8 cellular contexts compared by ENCODE assay signal in genomic region chr1:9589144-9589718, GRCh38. TPM values are rescaled to one million over a fixed set of nuclear protein-coding genes. Genes with fewer than 3 reads are reported as not detected.
DNase-seq lines count a peak whose midpoint lies in the region; ATAC-seq and TF ChIP-seq lines count a peak whose summit lies in the region.

No MANE protein-coding gene starts in this region.

- peak; percentile 5 for ATAC-seq in GM19467 (IDR thresholded peaks at IDR 0.05; ENCODE audit: unreplicated experiment)
- peak; percentile 35 to 37 for ATAC-seq in naive thymus-derived CD8-positive, alpha-beta T cell

- H3K4me1 ChIP-seq in BE2C (peaks cover 29% of the 10 kb centered on the region), transverse colon (peaks cover 8 to 29% (median 25%) of the 10 kb centered on the region in 4 donors)

- H3K27me3 ChIP-seq in BE2C, result no peaks in the 10 kb centered on the region
- no peaks in the 10 kb centered on the region for H3K27me3 ChIP-seq in transverse colon

- DNase-seq in BE2C, result no peak
- peak; percentile 29 for DNase-seq in HuH-7 (ENCODE audit: low spot score)
- DNase-seq in activated CD4-positive, alpha-beta memory T cell treated with anti-CD3 and anti-CD28 coated beads for 36 hours, result peak; percentile 62
- DNase-seq in epithelial cell of proximal tubule (ENCODE audit: low read depth), result no peak
- peak in 8 of 10 donors; percentile 12 to 51 (median 38) for DNase-seq in naive thymus-derived CD8-positive, alpha-beta T cell
- DNase-seq in transverse colon, result peak; percentile 46
- no peak for DNase-seq in Kasumi-1 (lab: John Stamatoyannopoulos, UW)

- CTCF ChIA-PET in activated CD4-positive, alpha-beta memory T cell treated with anti-CD3 and anti-CD28 coated beads for 36 hours (lab: Charles Lee), result interaction anchor here (0.9 to 1.2 kb wide), 3 partner anchors 21 to 38 kb away, joined by 3 to 8 read pairs (median 3); no protein-coding TSS in a partner anchor

- H3K27me3 Mint-ChIP-seq in activated CD4-positive, alpha-beta memory T cell treated with anti-CD3 and anti-CD28 coated beads for 36 hours, result no peaks in the 10 kb centered on the region
- H3K27me3 Mint-ChIP-seq in naive thymus-derived CD8-positive, alpha-beta T cell, result no peaks in the 10 kb centered on the region

- no peak for TF ChIP-seq EP300 in transverse colon (IDR thresholded peaks at IDR 0.05; ENCODE audit: low read depth)

- H3K9me3 ChIP-seq in BE2C (no peaks in the 10 kb centered on the region), transverse colon (no peaks in the 10 kb centered on the region)

- H3K4me3 ChIP-seq in BE2C (ENCODE audit: low read depth, low read length), result peak overlapping the region; percentile 67
- peak overlapping the region; percentile 65 for H3K4me3 ChIP-seq in epithelial cell of proximal tubule (ENCODE audit: low read depth, low read length)
- peak overlapping the region; percentile 64 to 88 (median 80) for H3K4me3 ChIP-seq in transverse colon

- POLR2A ChIA-PET in activated CD4-positive, alpha-beta memory T cell treated with anti-CD3 and anti-CD28 coated beads for 36 hours (lab: Charles Lee), result interaction anchor here (0.6 to 1.7 kb wide), 4 partner anchors 37 to 1390 kb away, joined by 3 to 4 read pairs (median 3); no protein-coding TSS in a partner anchor
- POLR2A ChIA-PET in naive thymus-derived CD8-positive, alpha-beta T cell (lab: Charles Lee), result interaction anchor here (0.7 to 1.0 kb wide), 2 partner anchors 62 to 132 kb away, joined by 3 to 4 read pairs; partner anchors contain the start of gene PIK3CD

- in situ Hi-C loops in transverse colon (cut with MboI; ENCODE audit: low pct_ligation_motif_present in 1 of 4, low pct_unique_long_range_greater_than_20kb in 1 of 4, low sequenced_read_pairs in 3 of 4), result no loop called here

- peak overlapping the region; percentile 35 for H3K27ac Mint-ChIP-seq in activated CD4-positive, alpha-beta memory T cell treated with anti-CD3 and anti-CD28 coated beads for 36 hours
- peak overlapping the region in 8 of 10 donors; percentile 19 to 94 (median 78) for H3K27ac Mint-ChIP-seq in naive thymus-derived CD8-positive, alpha-beta T cell

- TF ChIP-seq POLR2A in transverse colon (IDR thresholded peaks at IDR 0.05), result peak; percentile 9

- H3K4me1 Mint-ChIP-seq in activated CD4-positive, alpha-beta memory T cell treated with anti-CD3 and anti-CD28 coated beads for 36 hours (ENCODE audit: low read depth), result peaks cover 32% of the 10 kb centered on the region
- peaks cover 13 to 33% (median 26%) of the 10 kb centered on the region in 4 donors for H3K4me1 Mint-ChIP-seq in naive thymus-derived CD8-positive, alpha-beta T cell

- TF ChIP-seq CTCF in BE2C (IDR thresholded peaks at IDR 0.05; ENCODE audit: low read depth, low read length) (no peak), epithelial cell of proximal tubule (conservative IDR thresholded peaks at IDR 0.05; ENCODE audit: low read depth, low read length) (no peak), transverse colon (IDR thresholded peaks at IDR 0.05) (no peak)

- peak overlapping the region; percentile 82 for H3K4me3 Mint-ChIP-seq in activated CD4-positive, alpha-beta memory T cell treated with anti-CD3 and anti-CD28 coated beads for 36 hours
- H3K4me3 Mint-ChIP-seq in naive thymus-derived CD8-positive, alpha-beta T cell, result peak overlapping the region; percentile 72 to 93 (median 81)

- 0% methylated on average over 23 of the region's 63 CpGs; no CpG with 5 or more reads in 1 of the 2 donors for WGBS in transverse colon (ENCODE audit: low coverage in 1 of 2), 2 donors

- H3K9me3 Mint-ChIP-seq in activated CD4-positive, alpha-beta memory T cell treated with anti-CD3 and anti-CD28 coated beads for 36 hours, result no peaks in the 10 kb centered on the region
- no peaks in the 10 kb centered on the region for H3K9me3 Mint-ChIP-seq in naive thymus-derived CD8-positive, alpha-beta T cell

- H3K36me3 ChIP-seq in BE2C, result peaks cover 3% of the 10 kb centered on the region; the same call in 1 of the 2 replicates
- no peaks in the 10 kb centered on the region for H3K36me3 ChIP-seq in transverse colon

- H3K36me3 Mint-ChIP-seq in activated CD4-positive, alpha-beta memory T cell treated with anti-CD3 and anti-CD28 coated beads for 36 hours, result no peaks in the 10 kb centered on the region
- H3K36me3 Mint-ChIP-seq in naive thymus-derived CD8-positive, alpha-beta T cell, result no peaks in the 10 kb centered on the region

- intact Hi-C loops in activated CD4-positive, alpha-beta memory T cell treated with anti-CD3 and anti-CD28 coated beads for 36 hours (cut with micrococcal nuclease), result loop anchor here (1.0 to 5.0 kb wide), 4 partner anchors 50 to 443 kb away; partner anchors contain the start of genes SLC25A33, SPSB1 and UBE4B
- intact Hi-C loops in transverse colon (cut with DNase I; ENCODE audit: low total_unique reads), result no loop called here

- peak overlapping the region; percentile 74 to 86 (median 82) for H3K27ac ChIP-seq in transverse colon

RNA-seq across cellular contexts. Expression of gene TMEM201, which starts 0.5 kb away (rescaled TPM):
- polyA plus RNA-seq in BE2C (2012; ENCODE audit: insufficient read depth, insufficient read length, low read depth), result 86.2 TPM
- total RNA-seq in activated CD4-positive, alpha-beta memory T cell treated with anti-CD3 and anti-CD28 coated beads for 36 hours, result 10 to 100 TPM; 12.2 to 14.0 TPM
- 8.9 and 20.0 TPM in 2 replicates for total RNA-seq in epithelial cell of proximal tubule
- 1 to 10 TPM; 8.8 to 9.2 TPM for total RNA-seq in naive thymus-derived CD8-positive, alpha-beta T cell
- 1 to 10 TPM in 2 of 3 donors, under 1 TPM in 1; 0.73 to 2.2 (median 1.1) TPM for polyA plus RNA-seq in naive thymus-derived CD8-positive, alpha-beta T cell
- 10 to 100 TPM in 1 of 4 donors, 1 to 10 TPM in 3; 2.6 to 19.7 (median 6.0) TPM for total RNA-seq in transverse colon

RNA-seq across cellular contexts. Expression of gene SLC25A33, which starts 50.0 kb away (rescaled TPM):
- 10.7 TPM for polyA plus RNA-seq in BE2C (2012; ENCODE audit: insufficient read depth, insufficient read length, low read depth)
- 1 to 10 TPM; 5.4 to 6.1 TPM for total RNA-seq in activated CD4-positive, alpha-beta memory T cell treated with anti-CD3 and anti-CD28 coated beads for 36 hours
- total RNA-seq in epithelial cell of proximal tubule (6.2 and 16.8 TPM in 2 replicates), transverse colon (10 to 100 TPM in 1 of 4 donors, 1 to 10 TPM in 3; 4.9 to 12.5 (median 6.6) TPM)
- total RNA-seq in naive thymus-derived CD8-positive, alpha-beta T cell, result 1 to 10 TPM; 3.2 to 4.3 TPM
- polyA plus RNA-seq in naive thymus-derived CD8-positive, alpha-beta T cell, result 10 to 100 TPM in 1 of 3 donors, 1 to 10 TPM in 2; 8.2 to 10.5 (median 9.2) TPM

Comparison
In these comparisons a context has a peak if more than half of its experiments do, and no peak if none do; other contexts are left out.
1. DNase-seq: peak in HuH-7 (single experiment), activated CD4-positive, alpha-beta memory T cell treated with anti-CD3 and anti-CD28 coated beads for 36 hours (single experiment), naive thymus-derived CD8-positive, alpha-beta T cell (8 of 10) and transverse colon (single experiment); none in BE2C (single experiment), epithelial cell of proximal tubule (single experiment) and Kasumi-1 (0 of 2).
2. Peak in every context shown above with its lines, with median percentiles within 50 percentile points of each other: H3K4me3 ChIP-seq.